ENCODE assay signal across 29 cellular contexts in genomic region chr21:39173999-39174398, GRCh38.
"Had no signal": no experiment of that assay in that cellular context is flagged by ENCODE, and none has a peak within 500 bp of the region (broad histone marks: within the 10 kb centered on the region; RNA-seq: fewer than 3 reads in every experiment).

No MANE protein-coding gene starts in this region.

- H3K36me3 ChIP-seq: breast epithelium had no signal

- H3K4me1 ChIP-seq: breast epithelium, SJSA1 had no signal

- H3K4me3 Mint-ChIP-seq: activated CD4-positive, alpha-beta memory T cell treated with anti-CD3 and anti-CD28 coated beads for 36 hours; activated CD4-positive, alpha-beta T cell treated with anti-CD3 and anti-CD28 coated beads, Interleukin-2, amount 10 ng/mL, durations not matched to agents 24 days and 14 days; activated naive CD4-positive, alpha-beta T cell treated with anti-CD3 and anti-CD28 coated beads, Interleukin-2, amount 50 U/mL, for 24 hours; activated T-helper 1 cell treated with anti-CD3 and anti-CD28 coated beads, Interleukin-12 subunit alpha, Interleukin-12 subunit beta, Interleukin-2, Interleukin-4 antibody, amounts not matched to agents 30 ng/mL and 10 ng/mL and 1 ng/mL, durations not matched to agents 14 hours and 24 hours and 36 hours; WTC11 had no signal

- H3K27me3 ChIP-seq: breast epithelium, SJSA1 had no signal

- H3K9me3 ChIP-seq: breast epithelium, SJSA1 had no signal

- ATAC-seq: Panc1, SK-N-SH treated with all-trans-retinoic acid at 6 μM for 48 hours, WTC11 had no signal

- H3K27ac ChIP-seq: breast epithelium, RWPE1, SJSA1 had no signal

- DNase-seq: activated CD4-positive, alpha-beta memory T cell treated with anti-CD3 and anti-CD28 coated beads for 36 hours; activated CD4-positive, alpha-beta T cell treated with anti-CD3 and anti-CD28 coated beads, Interleukin-2, amount 10 ng/mL, durations not matched to agents 24 days and 14 days; activated CD4-positive, CD25-positive, alpha-beta regulatory T cell treated with anti-CD3 and anti-CD28 coated beads, Interleukin-2, amount 50 U/mL, for 72 hours; activated CD8-positive, alpha-beta memory T cell treated with anti-CD3 and anti-CD28 coated beads for 24 hours; activated effector memory CD4-positive, alpha-beta T cell treated with Interleukin-2 at 50 U/mL for 16 hours; activated naive CD4-positive, alpha-beta T cell; aorta; caudate nucleus; Karpas-422; MM.1S; NCI-H1105; NCI-H1436 treated with DMSO at 0.1 percent for 48 hours; NCI-H187; NCI-H2081; NCI-H510A treated with DMSO at 0.1 percent for 48 hours; NCI-H69; NK-92 treated with Interleukin-12 subunit alpha and Interleukin-12 subunit beta, amount 100 ng/mL, for 24 hours; OCI-M1; Right ventricle myocardium superior; SW 1271; T1000 had no signal

- H3K9me3 Mint-ChIP-seq: activated CD4-positive, alpha-beta memory T cell treated with anti-CD3 and anti-CD28 coated beads for 36 hours; activated CD4-positive, alpha-beta T cell treated with anti-CD3 and anti-CD28 coated beads, Interleukin-2, amount 10 ng/mL, durations not matched to agents 24 days and 14 days; activated naive CD4-positive, alpha-beta T cell treated with anti-CD3 and anti-CD28 coated beads, Interleukin-2, amount 50 U/mL, for 24 hours; activated T-helper 1 cell treated with anti-CD3 and anti-CD28 coated beads, Interleukin-12 subunit alpha, Interleukin-12 subunit beta, Interleukin-2, Interleukin-4 antibody, amounts not matched to agents 30 ng/mL and 10 ng/mL and 1 ng/mL, durations not matched to agents 14 hours and 24 hours and 36 hours; WTC11 had no signal

- H3K27ac Mint-ChIP-seq: activated CD4-positive, alpha-beta memory T cell treated with anti-CD3 and anti-CD28 coated beads for 36 hours; activated CD4-positive, alpha-beta T cell treated with anti-CD3 and anti-CD28 coated beads, Interleukin-2, amount 10 ng/mL, durations not matched to agents 24 days and 14 days; activated naive CD4-positive, alpha-beta T cell treated with anti-CD3 and anti-CD28 coated beads, Interleukin-2, amount 50 U/mL, for 24 hours; WTC11 had no signal

- H3K27me3 Mint-ChIP-seq: activated CD4-positive, alpha-beta memory T cell treated with anti-CD3 and anti-CD28 coated beads for 36 hours; activated CD4-positive, alpha-beta T cell treated with anti-CD3 and anti-CD28 coated beads, Interleukin-2, amount 10 ng/mL, durations not matched to agents 24 days and 14 days; activated naive CD4-positive, alpha-beta T cell treated with anti-CD3 and anti-CD28 coated beads, Interleukin-2, amount 50 U/mL, for 24 hours had no signal

- H3K4me3 ChIP-seq: breast epithelium, SJSA1 had no signal

- H3K4me1 Mint-ChIP-seq: WTC11 had no signal
